In the genomic region with DNA sequence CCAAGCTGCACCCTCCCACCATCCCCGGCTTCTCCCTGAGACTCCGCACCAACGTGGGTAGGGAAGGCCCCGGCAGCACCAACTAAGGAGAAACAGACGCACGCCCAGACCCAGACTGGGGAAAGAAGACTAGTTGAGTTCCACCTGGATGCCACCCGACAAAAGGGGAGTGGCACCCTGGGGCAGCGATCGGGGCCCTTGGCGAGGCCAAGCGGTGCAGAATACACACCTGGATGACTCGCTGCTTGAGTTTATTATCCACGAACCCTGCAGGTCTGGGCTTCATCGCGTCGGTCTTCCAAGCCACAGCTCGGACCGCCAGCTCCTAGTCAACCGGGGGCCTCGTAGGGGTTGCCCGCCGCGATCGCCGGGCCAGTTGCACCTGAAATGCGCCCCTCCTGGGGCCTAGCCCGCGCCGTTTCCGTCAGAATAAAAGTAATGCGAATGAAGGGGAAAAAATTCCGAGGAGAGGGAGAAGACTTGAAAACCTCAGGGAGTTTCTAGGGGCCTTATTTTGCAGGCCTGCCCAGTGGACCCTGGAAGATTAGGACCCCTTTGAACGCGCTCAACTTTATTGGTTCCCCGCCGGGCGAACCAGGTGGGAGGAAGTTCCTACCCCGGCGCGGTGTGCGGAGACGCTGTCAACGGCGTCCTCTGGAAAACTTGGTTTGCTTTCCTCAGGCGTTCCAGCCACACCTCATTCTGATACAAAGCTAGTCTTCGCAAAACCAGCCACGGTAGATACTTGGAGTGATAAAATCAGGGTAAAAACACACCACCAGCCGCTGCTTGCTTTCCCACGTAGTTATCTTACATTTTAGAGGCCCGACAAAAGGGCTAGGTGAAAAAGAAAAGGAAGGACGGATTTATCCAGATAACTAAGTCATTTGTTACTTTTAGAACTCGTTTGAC, we compare ENCODE assay signal across 8 cellular contexts. TPM values are rescaled to one million over a fixed set of nuclear protein-coding genes. Genes with fewer than 3 reads are reported as not detected.
DNase-seq lines count a peak whose midpoint lies in the region; ATAC-seq and TF ChIP-seq lines count a peak whose summit lies in the region.

A gene (minus strand): TSS at position 331 of the 912 bp plus-strand sequence. CDS start 45 bp downstream, at position 286.

- peak; percentile 83 for DNase-seq in DMS79 treated with DMSO at 0.1 percent for 48 hours (lab: John Stamatoyannopoulos, UW)
- peak; percentile 81 to 91 (median 90) for DNase-seq in Peyer's patch
- peak; percentile 69 for DNase-seq in activated T-cell treated with anti-CD3 and anti-CD28 coated beads, Interleukin-2, amount 50 U/mL, for 4 hours
- DNase-seq in stimulated activated CD8-positive, alpha-beta memory T cell treated with anti-CD3 and anti-CD28 coated beads, Interleukin-7, amount 100 ng/mL, for 1 hour (ENCODE audit: low read depth in 2 of 2), result peak; percentile 51 to 59

- ATAC-seq in GM21786 (IDR thresholded peaks at IDR 0.05; ENCODE audit: unreplicated experiment), result peak; percentile 78
- ATAC-seq in activated T-cell treated with anti-CD3 and anti-CD28 coated beads, Interleukin-2, amount 50 U/mL, for 4 hours, result peak; percentile 91 to 92
- ATAC-seq in esophagus mucosa, result peak; percentile 93

- peaks cover 4% of the 10 kb centered on the region for H3K36me3 Mint-ChIP-seq in activated T-cell treated with anti-CD3 and anti-CD28 coated beads, Interleukin-2, amount 50 U/mL, for 4 hours (ENCODE audit: insufficient read depth)

- H3K4me3 ChIP-seq in Peyer's patch (peak within 1 kb of the TSS; percentile 67 to 95 (median 81)), muscle layer of colon (ENCODE audit: low read depth in 1 of 2, low read length in 2 of 2) (peak within 1 kb of the TSS; percentile 81 to 82)

- H3K4me1 ChIP-seq in Peyer's patch (peaks cover 0 to 12% (median 2%) of the 10 kb centered on the region in 4 donors), muscle layer of colon (ENCODE audit: insufficient read depth, low read length) (peaks cover 14% of the 10 kb centered on the region)

- H3K27me3 Mint-ChIP-seq in activated T-cell treated with anti-CD3 and anti-CD28 coated beads, Interleukin-2, amount 50 U/mL, for 4 hours (ENCODE audit: low read depth), result no peaks in the 10 kb centered on the region

- H3K36me3 ChIP-seq in KOPT-K1 (ENCODE audit: insufficient read depth, low read length) (peaks cover 22% of the 10 kb centered on the region), Peyer's patch (peaks cover 0 to 6% (median 0%) of the 10 kb centered on the region in 3 donors), muscle layer of colon (ENCODE audit: insufficient read depth, low read length) (no peaks in the 10 kb centered on the region)

- no peak for TF ChIP-seq CTCF in Peyer's patch (IDR thresholded peaks at IDR 0.05)

- no peaks in the 10 kb centered on the region for H3K9me3 Mint-ChIP-seq in activated T-cell treated with anti-CD3 and anti-CD28 coated beads, Interleukin-2, amount 50 U/mL, for 4 hours

- peak within 1 kb of the TSS; percentile 96 for H3K4me3 Mint-ChIP-seq in activated T-cell treated with anti-CD3 and anti-CD28 coated beads, Interleukin-2, amount 50 U/mL, for 4 hours

- H3K9me3 ChIP-seq in KOPT-K1 (ENCODE audit: insufficient read depth, low read length, poor library complexity, severe bottlenecking), result no peaks in the 10 kb centered on the region
- H3K9me3 ChIP-seq in Peyer's patch, result no peaks in the 10 kb centered on the region
- no peaks in the 10 kb centered on the region for H3K9me3 ChIP-seq in muscle layer of colon (ENCODE audit: low read length)

- H3K27me3 ChIP-seq in Peyer's patch (no peaks in the 10 kb centered on the region), muscle layer of colon (ENCODE audit: control insufficient read depth in 1 of 2, insufficient read depth in 2 of 2, low read length in 2 of 2) (no peaks in the 10 kb centered on the region)

- peak within 1 kb of the TSS; percentile 76 for H3K9ac ChIP-seq in muscle layer of colon (ENCODE audit: low read length)

- H3K27ac ChIP-seq in KOPT-K1 (ENCODE audit: low read depth, low read length, poor library complexity, severe bottlenecking), result peak within 1 kb of the TSS; percentile 86
- peak within 1 kb of the TSS; percentile 89 to 94 (median 92) for H3K27ac ChIP-seq in Peyer's patch
- H3K27ac ChIP-seq in muscle layer of colon (ENCODE audit: low read depth, low read length), result peak within 1 kb of the TSS; percentile 66

- peak in 1 of 2 donors; percentile 46 for TF ChIP-seq POLR2A in Peyer's patch (IDR thresholded peaks at IDR 0.05)

- H3K4me1 Mint-ChIP-seq in activated T-cell treated with anti-CD3 and anti-CD28 coated beads, Interleukin-2, amount 50 U/mL, for 4 hours (ENCODE audit: low read depth), result peaks cover 40% of the 10 kb centered on the region

RNA-seq across cellular contexts. Expression of the gene that starts here (rescaled TPM):
- 10 to 100 TPM; 26.6 to 96.6 (median 38.3) TPM for total RNA-seq in Peyer's patch
- total RNA-seq in activated T-cell treated with anti-CD3 and anti-CD28 coated beads, Interleukin-2, amount 50 U/mL, for 4 hours, result 10 to 100 TPM; 40.0 to 42.7 (median 41.8) TPM
- total RNA-seq in esophagus mucosa, result 15.7 TPM

Comparison
In these comparisons a context has a peak if more than half of its experiments do, and no peak if none do; other contexts are left out.
1. Peak in every context shown above with its lines: DNase-seq, ATAC-seq, H3K4me3 ChIP-seq and H3K27ac ChIP-seq.